17 cellular contexts compared by ENCODE assay signal in genomic region chr10:19964625-19965024, GRCh38.
DNase-seq lines count a peak whose midpoint lies in the region; ATAC-seq and TF ChIP-seq lines count a peak whose summit lies in the region.
"Had no signal": no experiment of that assay in that cellular context is flagged by ENCODE, and none has a peak within 500 bp of the region (broad histone marks: within the 10 kb centered on the region; RNA-seq: fewer than 3 reads in every experiment).

No MANE protein-coding gene starts in this region.

- H4K8ac ChIP-seq in H9 (replicated peaks; ENCODE audit: insufficient read length, low read depth, low read length): no peak overlapping the region

- H3K56ac ChIP-seq in H9 (ENCODE audit: insufficient read length, low read depth, low read length): no peak overlapping the region

- H3K9me3 ChIP-seq in H9 (ENCODE audit: control insufficient read depth, low read depth, low read length): no peaks in the 10 kb centered on the region

- no peak overlapping the region for H2BK12ac ChIP-seq in H9 (ENCODE audit: insufficient read length, low read depth, low read length)

- H2BK120ac ChIP-seq in H9 (ENCODE audit: low read depth, low read length, poor library complexity, severe bottlenecking): no peak overlapping the region

- no peaks in the 10 kb centered on the region for H3K79me2 ChIP-seq in H9 (ENCODE audit: insufficient read depth, low read length)

- H2BK15ac ChIP-seq in H9 (ENCODE audit: low read depth, low read length): no peak overlapping the region

- H3K9ac ChIP-seq in H9 (ENCODE audit: extremely low read depth, insufficient read length, low read length): no peak overlapping the region
- H3K9ac ChIP-seq: KMS-11 had no signal

- H3K27me3 Mint-ChIP-seq in H9 (ENCODE audit: low read depth): no peaks in the 10 kb centered on the region
- H3K27me3 Mint-ChIP-seq in natural killer cell treated with Interleukin-12 subunit alpha and Interleukin-12 subunit beta and Interleukin-15 and Interleukin-18, amount 100 ng/mL, for 72 hours: no peaks in the 10 kb centered on the region
- H3K27me3 Mint-ChIP-seq: B cell; CD4-positive, alpha-beta T cell had no signal

- H3K18ac ChIP-seq in H9 (ENCODE audit: insufficient read length, low read depth, low read length): no peak overlapping the region

- H4K20me1 ChIP-seq in H9 (ENCODE audit: control insufficient read depth, insufficient read depth, insufficient read length): no peaks in the 10 kb centered on the region

- H3K4me1 ChIP-seq in H9 (ENCODE audit: insufficient read depth, low read length): peaks cover 6% of the 10 kb centered on the region; the same call in 1 of the 2 replicates

- H3K27ac ChIP-seq in H9 (ENCODE audit: insufficient read length, low read depth, low read length) (no peak overlapping the region), angular gyrus (ENCODE audit: low read depth, low read length) (peak overlapping the region; percentile 64)
- H3K27ac ChIP-seq: KMS-11 had no signal

- H3T11ph ChIP-seq in H9 (ENCODE audit: low read length): no peak overlapping the region

- H3K4me3 Mint-ChIP-seq in H9: no peak overlapping the region
- no peak overlapping the region for H3K4me3 Mint-ChIP-seq in natural killer cell treated with Interleukin-12 subunit alpha and Interleukin-12 subunit beta and Interleukin-15 and Interleukin-18, amount 100 ng/mL, for 72 hours
- H3K4me3 Mint-ChIP-seq: B cell; CD4-positive, alpha-beta T cell had no signal

- H2BK20ac ChIP-seq in H9 (ENCODE audit: low read depth, low read length, poor library complexity, severe bottlenecking): no peak overlapping the region

- H3K23me2 ChIP-seq in H9 (ENCODE audit: insufficient read length, low read depth, low read length, poor library complexity, severe bottlenecking): no peaks in the 10 kb centered on the region

- no peak for TF ChIP-seq CTCF in H9 (conservative IDR thresholded peaks at IDR 0.05)

- DNase-seq in H9 (no peak), iPS-NIHi11 (ENCODE audit: low spot score) (peak; percentile 16), medulla oblongata (ENCODE audit: extremely low spot score) (no peak), DMS 273 treated with DMSO at 0.1 percent for 48 hours (lab: John Stamatoyannopoulos, UW) (no peak)
- DNase-seq in natural killer cell treated with Interleukin-12 subunit alpha and Interleukin-12 subunit beta and Interleukin-15 and Interleukin-18, amount 100 ng/mL, for 72 hours (ENCODE audit: low spot score): no peak
- DNase-seq: CD4-positive, alpha-beta T cell; NCI-H1436 treated with DMSO at 0.1 percent for 48 hours; NCI-H2081; NCI-H524 treated with DMSO at 0.1 percent for 48 hours; NK-92 treated with Interleukin-12 subunit alpha and Interleukin-12 subunit beta, amount 100 ng/mL, for 24 hours; SHP77 had no signal

- peaks cover 3% of the 10 kb centered on the region for H3K79me1 ChIP-seq in H9 (ENCODE audit: insufficient read depth, low read depth, low read length, poor library complexity, severe bottlenecking)

- H3K23ac ChIP-seq in H9 (ENCODE audit: insufficient read length, low read depth, low read length): no peak overlapping the region

- H3K36me3 Mint-ChIP-seq in H9 (ENCODE audit: insufficient read depth in 1 of 3, low read depth in 3 of 3): peaks cover 2 to 5% (median 4%) of the 10 kb centered on the region in 3 experiments; a peak in 4 of 7 replicates
- no peaks in the 10 kb centered on the region for H3K36me3 Mint-ChIP-seq in natural killer cell treated with Interleukin-12 subunit alpha and Interleukin-12 subunit beta and Interleukin-15 and Interleukin-18, amount 100 ng/mL, for 72 hours

- no peak overlapping the region for H3K14ac ChIP-seq in H9 (ENCODE audit: insufficient read depth, low read length)

- H3K4me1 Mint-ChIP-seq in H9: peaks cover 60 to 73% of the 10 kb centered on the region in 2 experiments
- peaks cover 0 to 16% of the 10 kb centered on the region in 2 donors for H3K4me1 Mint-ChIP-seq in natural killer cell treated with Interleukin-12 subunit alpha and Interleukin-12 subunit beta and Interleukin-15 and Interleukin-18, amount 100 ng/mL, for 72 hours (ENCODE audit: low read depth in 2 of 2)
- H3K4me1 Mint-ChIP-seq: B cell had no signal

- no peak overlapping the region for H3K4ac ChIP-seq in H9 (ENCODE audit: low read depth, low read length)

- H2BK5ac ChIP-seq in H9 (ENCODE audit: insufficient read length, low read length): no peak overlapping the region

- no peak overlapping the region for H3K4me2 ChIP-seq in H9 (ENCODE audit: insufficient read depth, insufficient read length, low read length)
- H3K4me2 ChIP-seq: KMS-11 had no signal

- no CpG with 5 or more reads among the region's 2 CpGs for WGBS in H9 (ENCODE audit: extremely low coverage, insufficient read length, low lambda C conversion rate)

- peaks cover 0 to 2% of the 10 kb centered on the region in 2 experiments; a peak in 2 of 5 replicates for H3K9me3 Mint-ChIP-seq in H9
- no peaks in the 10 kb centered on the region for H3K9me3 Mint-ChIP-seq in natural killer cell treated with Interleukin-12 subunit alpha and Interleukin-12 subunit beta and Interleukin-15 and Interleukin-18, amount 100 ng/mL, for 72 hours

- H2AFZ ChIP-seq in H9 (ENCODE audit: low read length): no peak overlapping the region

- H3K27me3 ChIP-seq in H9 (ENCODE audit: insufficient read depth, low read length): no peaks in the 10 kb centered on the region

- H4K91ac ChIP-seq in H9 (ENCODE audit: insufficient read length, low read depth, low read length): no peak overlapping the region

- no peak overlapping the region for H4K5ac ChIP-seq in H9 (ENCODE audit: insufficient read length, low read depth, low read length)

- H3K27ac Mint-ChIP-seq in H9: peak overlapping the region in 2 of 3 experiments; percentile 89 to 93; a peak in 5 of 7 replicates
- H3K27ac Mint-ChIP-seq in natural killer cell treated with Interleukin-12 subunit alpha and Interleukin-12 subunit beta and Interleukin-15 and Interleukin-18, amount 100 ng/mL, for 72 hours: no peak overlapping the region
- H3K27ac Mint-ChIP-seq: B cell; CD4-positive, alpha-beta T cell had no signal

- H2AK5ac ChIP-seq in H9 (ENCODE audit: insufficient read length, low read length): no peak overlapping the region

- ATAC-seq in HG02840 (IDR thresholded peaks at IDR 0.05; ENCODE audit: low FRiP score, unreplicated experiment): no peak
- no peak for ATAC-seq in natural killer cell treated with Interleukin-12 subunit alpha and Interleukin-12 subunit beta and Interleukin-15 and Interleukin-18, amount 100 ng/mL, for 72 hours
- ATAC-seq: HCT116, HepG2 had no signal

Comparison
In these comparisons a context has a peak if more than half of its experiments do, and no peak if none do; other contexts are left out.
1. H3K27ac Mint-ChIP-seq: peak in H9 (2 of 3); none in natural killer cell treated with Interleukin-12 subunit alpha and Interleukin-12 subunit beta and Interleukin-15 and Interleukin-18, amount 100 ng/mL, for 72 hours (0 of 2).